In the genomic region with DNA sequence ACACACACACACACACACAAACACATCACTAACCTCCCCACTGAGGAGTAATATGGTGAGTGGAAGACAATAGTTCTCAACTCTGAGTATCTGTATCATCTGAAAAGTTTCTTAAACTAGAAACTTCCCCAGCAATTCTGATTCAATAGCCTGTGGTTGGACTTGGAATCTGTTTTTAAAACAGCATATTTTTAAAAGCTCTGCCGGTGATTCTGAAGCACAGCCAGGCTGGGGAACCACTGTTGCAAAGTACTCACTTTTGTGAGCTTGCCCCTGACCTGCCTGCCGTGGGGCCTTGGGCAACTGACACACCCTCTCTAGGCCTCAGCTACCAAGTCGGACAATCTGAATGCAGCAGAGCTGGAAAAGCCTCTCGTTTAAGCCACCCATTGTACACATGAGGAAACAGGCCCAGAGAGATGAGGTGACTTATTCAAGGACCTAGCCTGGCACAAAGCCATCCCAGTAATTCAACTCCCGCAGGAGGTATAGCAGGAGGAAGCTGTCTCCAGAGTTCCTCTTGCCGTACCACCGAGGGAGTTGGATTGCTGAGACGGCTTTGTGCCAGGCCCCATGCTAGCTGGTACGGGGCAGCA, we compare ENCODE assay signal across 15 cellular contexts. TPM values are rescaled to one million over a fixed set of nuclear protein-coding genes. Genes with fewer than 3 reads are reported as not detected.
DNase-seq lines count a peak whose midpoint lies in the region; ATAC-seq lines count a peak whose summit lies in the region.
"Had no signal": no experiment of that assay in that cellular context is flagged by ENCODE, and none has a peak within 500 bp of the region (broad histone marks: within the 10 kb centered on the region; RNA-seq: fewer than 3 reads in every experiment).

No MANE protein-coding gene starts in this region.

- ATAC-seq in esophagus mucosa (peak; percentile 96), GM18909 (IDR thresholded peaks at IDR 0.05; ENCODE audit: poor library complexity, unreplicated experiment) (no peak)
- no peak for ATAC-seq in activated CD4-positive, alpha-beta T cell treated with anti-CD3 and anti-CD28 coated beads for 36 hours

- DNase-seq in NCI-H2081 (lab: John Stamatoyannopoulos, UW) (peak; percentile 54 to 71), NCI-H2081 treated with DMSO at 0.1 percent for 48 hours (lab: John Stamatoyannopoulos, UW) (no peak), NCI-H510A treated with DMSO at 0.1 percent for 48 hours (lab: John Stamatoyannopoulos, UW) (peak; percentile 90), ureter (ENCODE audit: low spot score) (peak; percentile 79), LoVo (ENCODE audit: low spot score) (no peak)
- no peak for DNase-seq in activated CD4-positive, alpha-beta T cell treated with anti-CD3 and anti-CD28 coated beads for 36 hours
- DNase-seq: ACHN; activated CD4-positive, alpha-beta T cell treated with anti-CD3 and anti-CD28 coated beads, Interleukin-2, amount 10 ng/mL, durations not matched to agents 24 days and 14 days; activated effector memory CD4-positive, alpha-beta T cell treated with anti-CD3 and anti-CD28 coated beads, Interleukin-2, amount 50 U/mL, for 16 hours; GF-D8; NCI-H524 treated with DMSO at 0.1 percent for 48 hours; stimulated activated naive CD4-positive, alpha-beta T cell treated with Interleukin-2 at 50 U/mL for 16 hours had no signal

- H3K27ac Mint-ChIP-seq in activated CD4-positive, alpha-beta T cell treated with anti-CD3 and anti-CD28 coated beads for 36 hours, result no peak overlapping the region
- H3K27ac Mint-ChIP-seq: activated CD4-positive, alpha-beta T cell treated with anti-CD3 and anti-CD28 coated beads, Interleukin-2, amount 10 ng/mL, durations not matched to agents 24 days and 14 days had no signal

- peaks cover 5% of the 10 kb centered on the region for H3K4me1 Mint-ChIP-seq in activated CD4-positive, alpha-beta T cell treated with anti-CD3 and anti-CD28 coated beads for 36 hours

- H3K36me3 Mint-ChIP-seq in activated CD4-positive, alpha-beta T cell treated with anti-CD3 and anti-CD28 coated beads for 36 hours (ENCODE audit: low read depth), result peaks cover 2% of the 10 kb centered on the region

- no peaks in the 10 kb centered on the region for H3K9me3 Mint-ChIP-seq in activated CD4-positive, alpha-beta T cell treated with anti-CD3 and anti-CD28 coated beads for 36 hours (ENCODE audit: low read depth)
- H3K9me3 Mint-ChIP-seq: activated CD4-positive, alpha-beta T cell treated with anti-CD3 and anti-CD28 coated beads, Interleukin-2, amount 10 ng/mL, durations not matched to agents 24 days and 14 days had no signal

- POLR2A ChIA-PET in activated CD4-positive, alpha-beta T cell treated with anti-CD3 and anti-CD28 coated beads for 36 hours (lab: Charles Lee), result no interaction called here

- intact Hi-C loops in activated CD4-positive, alpha-beta T cell treated with anti-CD3 and anti-CD28 coated beads for 36 hours (cut with DNase I, micrococcal nuclease), result no loop called here

- H3K4me3 Mint-ChIP-seq in activated CD4-positive, alpha-beta T cell treated with anti-CD3 and anti-CD28 coated beads for 36 hours, result no peak overlapping the region
- H3K4me3 Mint-ChIP-seq: activated CD4-positive, alpha-beta T cell treated with anti-CD3 and anti-CD28 coated beads, Interleukin-2, amount 10 ng/mL, durations not matched to agents 24 days and 14 days had no signal

- CTCF ChIA-PET in activated CD4-positive, alpha-beta T cell treated with anti-CD3 and anti-CD28 coated beads for 36 hours (lab: Charles Lee), result interaction anchor here (0.7 kb wide), 1 partner anchor 241 kb away, joined by 3 read pairs; no protein-coding TSS in a partner anchor

- H3K27me3 Mint-ChIP-seq in activated CD4-positive, alpha-beta T cell treated with anti-CD3 and anti-CD28 coated beads for 36 hours, result no peaks in the 10 kb centered on the region

RNA-seq across cellular contexts. Expression of gene SLC15A3, which starts 8.9 kb away (rescaled TPM):
- 3.9 TPM for total RNA-seq in esophagus mucosa
- total RNA-seq in ureter, result 32.3 TPM
- 1 to 10 TPM; 7.0 to 9.6 TPM for total RNA-seq in activated CD4-positive, alpha-beta T cell treated with anti-CD3 and anti-CD28 coated beads for 36 hours

RNA-seq across cellular contexts. Expression of gene TMEM132A, which starts 18.8 kb away (rescaled TPM):
- total RNA-seq in esophagus mucosa (27.0 TPM), ureter (8.0 TPM)
- total RNA-seq in activated CD4-positive, alpha-beta T cell treated with anti-CD3 and anti-CD28 coated beads for 36 hours, result 1 to 10 TPM; 1.9 to 2.0 TPM

RNA-seq across cellular contexts. Expression of gene CD6, which starts 28.4 kb away (rescaled TPM):
- total RNA-seq in esophagus mucosa (0.80 TPM), ureter (4.2 TPM)
- total RNA-seq in activated CD4-positive, alpha-beta T cell treated with anti-CD3 and anti-CD28 coated beads for 36 hours, result 100 to 1,000 TPM; 286 to 377 TPM
- total RNA-seq: osteocyte had no signal

RNA-seq across cellular contexts. Expression of gene TMEM109, which starts 29.1 kb away (rescaled TPM):
- total RNA-seq in esophagus mucosa (80.4 TPM), ureter (86.8 TPM)
- total RNA-seq in activated CD4-positive, alpha-beta T cell treated with anti-CD3 and anti-CD28 coated beads for 36 hours, result 10 to 100 TPM; 80.3 to 89.1 TPM

RNA-seq across cellular contexts. Expression of gene PRPF19, which starts 36.7 kb away (rescaled TPM):
- total RNA-seq in esophagus mucosa, result 94.9 TPM
- total RNA-seq in ureter, result 113 TPM
- 100 to 1,000 TPM; 148 to 197 TPM for total RNA-seq in activated CD4-positive, alpha-beta T cell treated with anti-CD3 and anti-CD28 coated beads for 36 hours

Comparison
In these comparisons a context has a peak if more than half of its experiments do, and no peak if none do; other contexts are left out.
1. DNase-seq: peak in NCI-H2081 (2 of 2), NCI-H510A treated with DMSO at 0.1 percent for 48 hours (single experiment) and ureter (single experiment); none in NCI-H2081 treated with DMSO at 0.1 percent for 48 hours (single experiment), LoVo (single experiment) and activated CD4-positive, alpha-beta T cell treated with anti-CD3 and anti-CD28 coated beads for 36 hours (single experiment).
2. RNA of gene CD6, which starts 28.4 kb away (total RNA-seq): 286 to 377 TPM in activated CD4-positive, alpha-beta T cell treated with anti-CD3 and anti-CD28 coated beads for 36 hours; 4.2 TPM in ureter (single experiment) and 0.80 TPM in esophagus mucosa (single experiment); every median in the first group is over 10 times any median in the second.